ENCODE assay signal across 9 cellular contexts in genomic region chrX:23008431-23009099, GRCh38. TPM values are rescaled to one million over a fixed set of nuclear protein-coding genes. Genes with fewer than 3 reads are reported as not detected.
DNase-seq lines count a peak whose midpoint lies in the region; ATAC-seq and TF ChIP-seq lines count a peak whose summit lies in the region.
"Had no signal": no experiment of that assay in that cellular context is flagged by ENCODE, and none has a peak within 500 bp of the region (broad histone marks: within the 10 kb centered on the region; RNA-seq: fewer than 3 reads in every experiment).

No MANE protein-coding gene starts in this region.

- no peak overlapping the region for H3K4me3 ChIP-seq in Loucy (ENCODE audit: low read length, poor library complexity, severe bottlenecking)
- no peak overlapping the region for H3K4me3 ChIP-seq in mammary epithelial cell (replicated peaks in 1 of 3; ENCODE audit: insufficient read depth in 1 of 3, low read depth in 2 of 3, low read length in 3 of 3)

- DNase-seq in EL (peak; percentile 25), mammary epithelial cell (no peak), midbrain (lab: John Stamatoyannopoulos, UW) (peak; percentile 21), HPDE6-E6E7 (ENCODE audit: extremely low spot score) (no peak)
- no peak for DNase-seq in NK-92 treated with Interleukin-12 subunit alpha and Interleukin-12 subunit beta, amount 100 ng/mL, for 24 hours (lab: John Stamatoyannopoulos, UW)

- dilution Hi-C loops in mammary epithelial cell (cut with HindIII; ENCODE audit: low sequenced_read_pairs), result no loop called here

- H3K27me3 ChIP-seq in Loucy (ENCODE audit: insufficient read depth, low read length, poor library complexity, severe bottlenecking) (no peaks in the 10 kb centered on the region), mammary epithelial cell (ENCODE audit: insufficient read depth, low read length) (no peaks in the 10 kb centered on the region)

- H3K79me2 ChIP-seq in Loucy (ENCODE audit: insufficient read depth, low read length), result no peaks in the 10 kb centered on the region
- no peaks in the 10 kb centered on the region for H3K79me2 ChIP-seq in mammary epithelial cell (ENCODE audit: insufficient read depth, low read length)

- intact Hi-C loops in mammary epithelial cell (cut with micrococcal nuclease), result no loop called here

- H3K4me2 ChIP-seq in Loucy (ENCODE audit: low read depth, low read length, poor library complexity, severe bottlenecking) (no peak overlapping the region), mammary epithelial cell (ENCODE audit: insufficient read depth, low read depth, low read length) (no peak overlapping the region)

- H3F3A ChIP-seq in Loucy (ENCODE audit: low read depth), result no peaks in the 10 kb centered on the region

- peaks cover 6% of the 10 kb centered on the region for H3K4me1 ChIP-seq in Loucy (ENCODE audit: insufficient read depth, low read length, poor library complexity, severe bottlenecking)
- H3K4me1 ChIP-seq in mammary epithelial cell (ENCODE audit: insufficient read depth, low read length), result no peaks in the 10 kb centered on the region

- H3K9me2 ChIP-seq in Loucy (replicated peaks; ENCODE audit: low read depth, low read length), result no peaks in the 10 kb centered on the region

- CTCF ChIA-PET in mammary epithelial cell (lab: Charles Lee; ENCODE audit: low non-redundant PET), result no interaction called here

- H4K20me1 ChIP-seq in Loucy (ENCODE audit: insufficient read depth, low read length, poor library complexity, severe bottlenecking), result no peaks in the 10 kb centered on the region
- H4K20me1 ChIP-seq in mammary epithelial cell (ENCODE audit: insufficient read depth, low read length), result no peaks in the 10 kb centered on the region

- TF ChIP-seq CTCF in Loucy (conservative IDR thresholded peaks at IDR 0.05; ENCODE audit: low read length), result peak; percentile 54
- peak; percentile 33 to 62 for TF ChIP-seq CTCF in mammary epithelial cell (conservative IDR thresholded peaks at IDR 0.05 in 1 of 2, IDR thresholded peaks at IDR 0.05 in 1 of 2; ENCODE audit: extremely low read depth in 1 of 2, insufficient read depth in 1 of 2, low read depth in 1 of 2, low read length in 2 of 2)

- H3K36me3 ChIP-seq in Loucy (ENCODE audit: insufficient read depth, low read length) (no peaks in the 10 kb centered on the region), mammary epithelial cell (ENCODE audit: insufficient read depth, low read length) (no peaks in the 10 kb centered on the region)

- H3K9me3 ChIP-seq in Loucy (ENCODE audit: insufficient read depth, low read depth, low read length) (no peaks in the 10 kb centered on the region), mammary epithelial cell (replicated peaks; ENCODE audit: insufficient read depth, low read length) (no peaks in the 10 kb centered on the region)

- no peak for ATAC-seq in activated CD4-positive, CD25-positive, alpha-beta regulatory T cell treated with anti-CD3 and anti-CD28 coated beads, Interleukin-2, amount 50 U/mL, for 24 hours
- ATAC-seq in GM18870 (IDR thresholded peaks at IDR 0.05; ENCODE audit: unreplicated experiment), result no peak

- no peak overlapping the region for H3K9ac ChIP-seq in Loucy (ENCODE audit: low read depth, low read length, poor library complexity, severe bottlenecking)
- no peak overlapping the region for H3K9ac ChIP-seq in mammary epithelial cell (ENCODE audit: insufficient read depth, low read length)

- H2AFZ ChIP-seq in Loucy (ENCODE audit: low read length) (no peak overlapping the region), mammary epithelial cell (ENCODE audit: low read depth, low read length) (no peak overlapping the region)

- in situ Hi-C loops in mammary epithelial cell (cut with MboI; ENCODE audit: low sequenced_read_pairs in 2 of 2), result no loop called here

- H3K27ac ChIP-seq in mammary epithelial cell (ENCODE audit: insufficient read depth, low read depth, low read length), result no peak overlapping the region

- no TSS peak for BruUV-seq in mammary epithelial cell (replicated peaks; lab: Mats Ljungman, UMichigan)

- 33% methylated on average over 1 of the region's 1 CpG for WGBS in mammary epithelial cell (ENCODE audit: low coverage, missing lambda C conversion rate)

RNA-seq across cellular contexts. Expression of gene DDX53, which starts 8.8 kb away (rescaled TPM):
- total RNA-seq in mammary epithelial cell, result not detected
- not detected for polyA plus RNA-seq in mammary epithelial cell
- polyA minus RNA-seq in mammary epithelial cell, result not detected
- polyA plus RNA-seq: thymus had no signal

Comparison
In these comparisons a context has a peak if more than half of its experiments do, and no peak if none do; other contexts are left out.
1. DNase-seq: peak in EL (single experiment) and midbrain (single experiment); none in mammary epithelial cell (single experiment), NK-92 treated with Interleukin-12 subunit alpha and Interleukin-12 subunit beta, amount 100 ng/mL, for 24 hours (single experiment) and HPDE6-E6E7 (single experiment).